In the genomic region with DNA sequence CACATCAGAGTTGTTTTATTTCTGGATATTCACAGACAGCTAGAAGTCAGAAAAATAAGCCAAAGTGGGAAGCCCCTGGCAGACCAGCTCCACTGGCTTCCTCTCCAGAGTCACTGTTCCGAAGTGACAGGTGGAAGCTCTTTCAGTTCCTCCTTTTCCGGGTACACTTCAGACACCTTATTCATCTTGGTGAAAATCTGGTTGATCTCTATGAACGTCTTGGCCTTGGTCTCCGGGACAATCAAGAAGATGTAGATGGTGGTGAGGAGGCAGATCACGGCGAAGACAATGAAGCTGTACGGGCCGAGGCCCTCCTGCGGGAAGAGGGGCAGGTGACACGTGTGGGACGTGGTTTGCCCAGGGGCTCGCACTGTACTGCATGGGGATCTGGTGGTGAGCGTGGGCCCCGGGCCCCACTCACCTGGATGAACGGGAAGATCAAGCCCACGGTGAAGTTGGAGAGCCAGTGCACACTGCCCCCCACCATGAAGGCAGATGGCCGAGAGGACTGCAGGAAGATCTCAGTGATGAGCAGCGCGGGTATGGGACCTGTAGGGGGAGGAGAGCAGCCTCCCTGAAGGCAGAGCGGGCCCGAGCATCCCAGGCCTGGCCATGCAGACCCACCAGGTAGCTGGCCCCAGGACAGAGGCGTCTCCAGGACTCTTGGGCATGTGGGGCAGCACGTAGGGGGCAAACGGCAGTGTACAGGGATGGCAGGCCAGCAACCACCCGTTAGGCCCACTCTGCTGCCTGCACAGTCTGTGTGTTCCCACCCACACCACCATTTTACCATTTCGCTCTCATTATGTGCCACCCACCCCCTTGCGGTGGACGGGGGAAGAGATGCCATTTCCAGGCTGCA, we compare ENCODE assay signal across 20 cellular contexts. TPM values are rescaled to one million over a fixed set of nuclear protein-coding genes. Genes with fewer than 3 reads are reported as not detected.
DNase-seq lines count a peak whose midpoint lies in the region; ATAC-seq and TF ChIP-seq lines count a peak whose summit lies in the region.
"Had no signal": no experiment of that assay in that cellular context is flagged by ENCODE, and none has a peak within 500 bp of the region (broad histone marks: within the 10 kb centered on the region; RNA-seq: fewer than 3 reads in every experiment).

No MANE protein-coding gene starts in this region.

- peaks cover 3% of the 10 kb centered on the region in 2 donors for H3K36me3 ChIP-seq in esophagus (ENCODE audit: control insufficient read depth in 2 of 2, insufficient read depth in 2 of 2, low read length in 1 of 2)
- H3K36me3 ChIP-seq: brain microvascular endothelial cell, SJCRH30 had no signal

- ATAC-seq in GM18502 (IDR thresholded peaks at IDR 0.05; ENCODE audit: poor library complexity, unreplicated experiment) = peak; percentile 82
- peak; percentile 68 for ATAC-seq in GM21576 (IDR thresholded peaks at IDR 0.05; ENCODE audit: unreplicated experiment)
- ATAC-seq in stimulated activated naive B cell treated with anti-CD40 and anti-IgM and Interleukin-4, amounts not matched to agents 10 μg/mL and 1 μg/mL and 100 μg/mL, for 72 hours (replicated peaks) = peak; percentile 57 to 85
- ATAC-seq in omental fat pad (ENCODE audit: low FRiP score) = no peak

- peaks cover 0 to 4% of the 10 kb centered on the region in 2 donors for H3K9me3 ChIP-seq in esophagus (ENCODE audit: control insufficient read depth in 2 of 2, insufficient read depth in 1 of 2, low read depth in 1 of 2, low read length in 1 of 2)
- H3K9me3 ChIP-seq: SJCRH30, testis had no signal

- TF ChIP-seq CTCF in omental fat pad (IDR thresholded peaks at IDR 0.05) = no peak

- peak overlapping the region; percentile 76 to 90 for H3K27ac ChIP-seq in esophagus (ENCODE audit: low read depth in 2 of 2, low read length in 1 of 2)
- H3K27ac ChIP-seq: brain microvascular endothelial cell, SJCRH30, testis had no signal

- no peak overlapping the region for H3K4me3 ChIP-seq in esophagus (ENCODE audit: low read depth in 1 of 2, low read length in 2 of 2)
- H3K4me3 ChIP-seq: SJCRH30, testis had no signal

- peaks cover 13 to 16% of the 10 kb centered on the region in 2 donors for H3K9me3 Mint-ChIP-seq in stimulated activated naive B cell treated with anti-CD40 and anti-IgM and Interleukin-4, amounts not matched to agents 10 μg/mL and 1 μg/mL and 100 μg/mL, for 72 hours

- WGBS in esophagus, 2 donors = 84 to 86% methylated on average over 26 to 28 of the region's 28 CpGs

- H3K27me3 ChIP-seq in esophagus (ENCODE audit: control insufficient read depth in 1 of 2, insufficient read depth in 2 of 2, low read length in 2 of 2) = no peaks in the 10 kb centered on the region
- H3K27me3 ChIP-seq: testis had no signal

- peaks cover 18 to 38% of the 10 kb centered on the region in 2 donors for H3K36me3 Mint-ChIP-seq in stimulated activated naive B cell treated with anti-CD40 and anti-IgM and Interleukin-4, amounts not matched to agents 10 μg/mL and 1 μg/mL and 100 μg/mL, for 72 hours

- peak overlapping the region in 1 of 2 donors; percentile 23 for H3K4me3 Mint-ChIP-seq in stimulated activated naive B cell treated with anti-CD40 and anti-IgM and Interleukin-4, amounts not matched to agents 10 μg/mL and 1 μg/mL and 100 μg/mL, for 72 hours
- H3K4me3 Mint-ChIP-seq: neural crest cell had no signal

- H3K27ac Mint-ChIP-seq in stimulated activated naive B cell treated with anti-CD40 and anti-IgM and Interleukin-4, amounts not matched to agents 10 μg/mL and 1 μg/mL and 100 μg/mL, for 72 hours = peak overlapping the region; percentile 10

- peaks cover 0 to 13% of the 10 kb centered on the region in 2 donors for H3K4me1 ChIP-seq in esophagus (ENCODE audit: control insufficient read depth in 2 of 2, insufficient read depth in 2 of 2, low read length in 1 of 2)
- H3K4me1 ChIP-seq: SJCRH30, testis had no signal

- DNase-seq in stimulated activated naive B cell treated with anti-CD40 and anti-IgM and Interleukin-4, amounts not matched to agents 10 μg/mL and 1 μg/mL and 100 μg/mL, for 72 hours = peak; percentile 21
- no peak for DNase-seq in omental fat pad (ENCODE audit: low spot score)
- DNase-seq in NCI-H524 (lab: John Stamatoyannopoulos, UW) = no peak
- no peak for DNase-seq in T1000 (lab: John Stamatoyannopoulos, UW)
- DNase-seq: activated CD4-positive, CD25-positive, alpha-beta regulatory T cell treated with anti-CD3 and anti-CD28 coated beads, Interleukin-2, amount 50 U/mL, for 72 hours; brain microvascular endothelial cell; foreskin melanocyte; GOT3; KBM-7; NCI-H1092; NCI-H2081 treated with DMSO at 0.1 percent for 48 hours; NCI-H510A; SJCRH30; T-helper 2 cell; testis had no signal

- H3K27me3 Mint-ChIP-seq in stimulated activated naive B cell treated with anti-CD40 and anti-IgM and Interleukin-4, amounts not matched to agents 10 μg/mL and 1 μg/mL and 100 μg/mL, for 72 hours = no peaks in the 10 kb centered on the region

- H3K4me1 Mint-ChIP-seq in stimulated activated naive B cell treated with anti-CD40 and anti-IgM and Interleukin-4, amounts not matched to agents 10 μg/mL and 1 μg/mL and 100 μg/mL, for 72 hours = peaks cover 11 to 26% of the 10 kb centered on the region in 2 donors
- H3K4me1 Mint-ChIP-seq: neural crest cell had no signal

RNA-seq across cellular contexts. Expression of gene SLC2A7, which starts 11.5 kb away (rescaled TPM):
- polyA plus RNA-seq in esophagus = not detected
- not detected for total RNA-seq in omental fat pad
- total RNA-seq: endothelial cell of umbilical vein, neural crest cell, SJCRH30 had no signal
- polyA plus RNA-seq: endothelial cell of umbilical vein had no signal

RNA-seq across cellular contexts. Expression of gene SLC2A5, which starts 31.7 kb away (rescaled TPM):
- 1 to 10 TPM; 3.5 to 3.6 TPM for polyA plus RNA-seq in esophagus
- 1 to 10 TPM in 2 of 4 donors, under 1 TPM in 2; 0.32 to 7.9 (median 2.3) TPM for total RNA-seq in omental fat pad
- total RNA-seq: endothelial cell of umbilical vein, neural crest cell, SJCRH30 had no signal
- polyA plus RNA-seq: endothelial cell of umbilical vein had no signal
